ENCODE assay signal across 9 cellular contexts in the genomic region with DNA sequence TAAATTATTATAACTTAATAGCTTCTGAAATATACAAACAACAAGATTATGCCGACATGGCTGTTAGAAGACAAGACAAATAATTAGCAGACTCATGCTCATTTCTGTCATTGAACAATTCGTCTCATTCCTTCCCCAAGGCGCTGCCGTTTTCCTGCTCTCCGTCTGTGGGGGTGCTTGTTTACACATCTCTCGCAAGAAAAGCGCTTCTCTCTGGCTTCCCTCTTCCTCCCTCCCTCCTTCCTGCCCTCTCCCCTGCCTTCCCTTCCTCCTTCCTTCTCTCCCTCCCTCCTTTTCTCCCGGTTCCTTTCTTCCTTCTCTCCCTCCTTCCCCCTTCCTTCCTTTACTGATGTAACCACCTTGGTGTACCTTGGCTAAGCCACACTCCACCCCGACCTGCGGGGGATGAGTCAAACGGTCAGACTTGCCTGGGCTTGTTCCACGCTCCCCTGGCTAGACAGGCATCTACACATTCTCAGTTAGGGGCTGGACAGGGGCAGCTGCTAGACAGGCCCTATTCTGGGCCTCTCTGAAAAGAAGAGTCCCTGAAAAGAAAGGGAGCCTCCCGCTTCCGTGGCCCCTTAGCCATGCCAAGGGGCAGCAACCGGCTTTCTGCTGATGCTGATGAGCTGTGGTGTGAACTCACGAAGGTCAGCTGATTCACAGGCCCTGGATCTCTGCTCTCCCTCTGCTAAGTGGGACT.
A peak's percentile ranks its signal among the peaks of the same experiment; 100 is the strongest.
DNase-seq lines count a peak whose midpoint lies in the region; ATAC-seq, FAIRE-seq and TF ChIP-seq lines count a peak whose summit lies in the region.
"Had no signal": no experiment of that assay in that cellular context is flagged by ENCODE, and none has a peak within 500 bp of the region (broad histone marks: within the 10 kb centered on the region; RNA-seq: fewer than 3 reads in every experiment).

No MANE protein-coding gene starts in this region.

- peak; percentile 91 for FAIRE-seq in H54 (lab: Jason Lieb, UNC)

- TF ChIP-seq CTCF in ovary (IDR thresholded peaks at IDR 0.05) (no peak), sigmoid colon (IDR thresholded peaks at IDR 0.05) (no peak)

- no peak for TF ChIP-seq POLR2A in H54 (IDR thresholded peaks at IDR 0.05; ENCODE audit: low read depth, low read length)
- no peak for TF ChIP-seq POLR2A in ovary (IDR thresholded peaks at IDR 0.05)
- no peak for TF ChIP-seq POLR2A in sigmoid colon (IDR thresholded peaks at IDR 0.05)

- 3 to 5% (median 4%) methylated on average over 16 of the region's 16 CpGs for WGBS in ovary, 3 donors
- 37 to 40% methylated on average over 16 of the region's 16 CpGs for WGBS in sigmoid colon, 2 donors

- H3K27me3 ChIP-seq in ovary = no peaks in the 10 kb centered on the region
- H3K27me3 ChIP-seq in sigmoid colon = no peaks in the 10 kb centered on the region

- H3K27ac ChIP-seq in ovary (peak overlapping the region; percentile 18 to 93), sigmoid colon (no peak overlapping the region)

- H3K4me1 ChIP-seq in ovary (ENCODE audit: insufficient read depth) = peaks cover 14% of the 10 kb centered on the region
- H3K4me1 ChIP-seq in sigmoid colon = no peaks in the 10 kb centered on the region

- no peak for TF ChIP-seq EP300 in ovary (IDR thresholded peaks at IDR 0.05)
- TF ChIP-seq EP300 in sigmoid colon (IDR thresholded peaks at IDR 0.05) = no peak

- H3K4me3 ChIP-seq in ovary (no peak overlapping the region), sigmoid colon (no peak overlapping the region)

- intact Hi-C loops in ovary (cut with DNase I) = no loop called here
- intact Hi-C loops in sigmoid colon (cut with DNase I) = no loop called here

- H3K9me3 ChIP-seq in ovary (no peaks in the 10 kb centered on the region), sigmoid colon (no peaks in the 10 kb centered on the region)

- DNase-seq in H54 (ENCODE audit: insufficient read length, low spot score) (no peak), NCI-H510A treated with DMSO at 0.1 percent for 48 hours (lab: John Stamatoyannopoulos, UW) (peak; percentile 46), ovary (peak; percentile 85 to 91 (median 87)), sigmoid colon (no peak), NCI-H1694 (lab: John Stamatoyannopoulos, UW) (no peak)
- DNase-seq: MM.1S had no signal

- H3K36me3 ChIP-seq in ovary = no peaks in the 10 kb centered on the region
- no peaks in the 10 kb centered on the region for H3K36me3 ChIP-seq in sigmoid colon

- ATAC-seq in esophagus mucosa = peak; percentile 99
- ATAC-seq in SK-N-SH treated with all-trans-retinoic acid at 6 μM for 48 hours = no peak
- ATAC-seq in activated CD4-positive, CD25-positive, alpha-beta regulatory T cell treated with anti-CD3 and anti-CD28 coated beads, Interleukin-2, amount 50 U/mL, for 24 hours = no peak

TF ChIP-seq in SK-N-SH treated with all-trans-retinoic acid at 6 μM for 48 hours, 23 proteins besides CTCF, POLR2A, EP300 and RAD21:
- TF ChIP-seq OSR1 (CRISPR knock-in tag; IDR thresholded peaks at IDR 0.05) = no peak
- TF ChIP-seq GLIS3 (CRISPR knock-in tag; IDR thresholded peaks at IDR 0.05) = no peak
- TF ChIP-seq ZNF8 (CRISPR knock-in tag; IDR thresholded peaks at IDR 0.05) = no peak

Comparison
In these comparisons a context has a peak if more than half of its experiments do, and no peak if none do; other contexts are left out.
1. DNase-seq: peak in NCI-H510A treated with DMSO at 0.1 percent for 48 hours (single experiment) and ovary (5 of 5); none in H54 (single experiment), sigmoid colon (single experiment) and NCI-H1694 (single experiment).
2. H3K27ac ChIP-seq: peak in ovary (2 of 2); none in sigmoid colon (0 of 4).